26 cellular contexts compared by ENCODE assay signal in the genomic region with DNA sequence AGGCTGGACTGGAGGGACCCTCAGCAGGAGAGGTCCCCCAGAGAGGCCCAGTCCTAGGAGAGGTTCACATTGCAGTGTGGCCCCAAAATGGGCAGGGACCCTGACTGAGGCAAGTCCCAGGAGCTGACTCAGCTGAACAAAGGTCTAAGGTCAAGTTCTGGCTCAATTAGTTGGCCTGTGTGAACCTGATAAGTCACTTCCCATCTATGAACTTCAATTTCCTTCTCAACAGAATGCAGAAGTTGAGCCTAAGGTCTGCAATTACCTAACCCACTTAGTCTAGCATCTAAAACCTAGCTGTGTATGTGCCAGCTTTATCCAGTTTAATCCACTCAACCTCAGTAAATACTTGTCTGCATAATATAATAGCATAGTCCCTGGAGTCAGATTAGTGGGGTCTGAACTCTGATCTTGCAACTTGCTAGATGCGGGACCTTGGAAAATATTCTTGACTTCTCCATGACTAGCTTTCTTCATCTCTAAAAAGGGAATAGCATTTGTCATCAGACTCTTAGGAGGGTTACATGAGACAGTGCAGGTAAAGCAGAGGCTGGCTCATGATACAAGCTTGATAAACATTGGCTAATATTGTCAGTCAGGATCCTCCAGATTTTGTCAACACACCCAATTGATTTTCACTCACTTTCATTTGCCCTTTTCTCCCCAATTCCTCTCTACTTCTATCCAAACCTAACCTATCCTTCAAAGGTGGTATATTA.
A peak's percentile ranks its signal among the peaks of the same experiment; 100 is the strongest.
DNase-seq lines count a peak whose midpoint lies in the region; ATAC-seq and TF ChIP-seq lines count a peak whose summit lies in the region.
"Had no signal": no experiment of that assay in that cellular context is flagged by ENCODE, and none has a peak within 500 bp of the region (broad histone marks: within the 10 kb centered on the region; RNA-seq: fewer than 3 reads in every experiment).

No MANE protein-coding gene starts in this region.

- no peaks in the 10 kb centered on the region for H3K36me3 ChIP-seq in lung (ENCODE audit: control insufficient read depth in 2 of 2, insufficient read depth in 2 of 2, low read length in 2 of 2)
- H3K36me3 ChIP-seq: heart left ventricle, suprapubic skin had no signal

- no peak for TF ChIP-seq CTCF in NB4 (IDR thresholded peaks at IDR 0.05; ENCODE audit: low read depth, low read length)
- no peak for TF ChIP-seq CTCF in lung (IDR thresholded peaks at IDR 0.05; ENCODE audit: control extremely low read depth, extremely low read depth)

- no peak for TF ChIP-seq POLR2A in NB4 (IDR thresholded peaks at IDR 0.05; ENCODE audit: extremely low read depth, insufficient read length)

- WGBS in lung, 2 donors = 82 to 89% methylated on average over 1 of the region's 1 CpG

- peak overlapping the region in 1 of 2 donors; percentile 37 for H3K27ac ChIP-seq in lung (ENCODE audit: low read depth in 1 of 2, low read length in 1 of 2)
- H3K27ac ChIP-seq: A549, heart left ventricle, suprapubic skin had no signal

- no peaks in the 10 kb centered on the region for H3K4me1 ChIP-seq in lung (ENCODE audit: control insufficient read depth in 2 of 2, insufficient read depth in 2 of 2, low read length in 2 of 2)
- H3K4me1 ChIP-seq: A549, Caco-2, suprapubic skin had no signal

- H3K4me3 ChIP-seq in NB4 (ENCODE audit: low read depth, low read length) = no peak overlapping the region
- H3K4me3 ChIP-seq in lung = no peak overlapping the region
- H3K4me3 ChIP-seq: A549, heart left ventricle, suprapubic skin had no signal

- ATAC-seq in lung (ENCODE audit: insufficient read depth, low FRiP score) (peak; percentile 23), HG03135 (IDR thresholded peaks at IDR 0.05; ENCODE audit: unreplicated experiment) (no peak)
- ATAC-seq: A549; activated CD4-positive, CD25-positive, alpha-beta regulatory T cell treated with anti-CD3 and anti-CD28 coated beads, Interleukin-2, amount 50 U/mL, for 24 hours; activated CD8-positive, alpha-beta T cell treated with anti-CD3 and anti-CD28 coated beads, Interleukin-2, amount 10 ng/mL, durations not matched to agents 7 days and 5 days; stimulated activated memory B cell treated with anti-CD40 and anti-IgM and Interleukin-4, amounts not matched to agents 10 μg/mL and 1 μg/mL and 100 μg/mL, for 72 hours had no signal

- no peaks in the 10 kb centered on the region for H3K27me3 ChIP-seq in lung (ENCODE audit: control insufficient read depth, insufficient read depth)
- H3K27me3 ChIP-seq: heart left ventricle, suprapubic skin had no signal

- DNase-seq in AML-193 (lab: John Stamatoyannopoulos, UW) = peak; percentile 92 to 93
- DNase-seq in NB4 (ENCODE audit: low read depth) = peak; percentile 66
- peak; percentile 86 for DNase-seq in OCI-M1 (lab: John Stamatoyannopoulos, UW)
- DNase-seq in lung (ENCODE audit: low spot score) = no peak
- DNase-seq in NCI-H2107 (lab: John Stamatoyannopoulos, UW) = no peak
- no peak for DNase-seq in cerebellar nuclear complex (lab: John Stamatoyannopoulos, UW)
- no peak for DNase-seq in COLO829 (ENCODE audit: low spot score)
- DNase-seq: activated CD8-positive, alpha-beta T cell treated with anti-CD3 and anti-CD28 coated beads, Interleukin-2, amount 10 ng/mL, durations not matched to agents 7 days and 5 days; activated effector memory CD4-positive, alpha-beta T cell treated with anti-CD3 and anti-CD28 coated beads, Interleukin-2, amount 50 U/mL, for 16 hours; activated naive CD8-positive, alpha-beta T cell treated with anti-CD3 and anti-CD28 coated beads, Interleukin-2, amount 10 ng/mL, durations not matched to agents 7 days and 5 days; activated T-cell treated with anti-CD3 and anti-CD28 coated beads for 4 hours; Caco-2; HCEC 1CT; heart left ventricle; Kasumi-1; kidney glomerular epithelial cell; NCI-H1105 treated with DMSO at 0.1 percent for 48 hours; NCI-H2171; NCI-H524 treated with DMSO at 0.1 percent for 48 hours; stimulated activated CD4-positive, alpha-beta T cell treated with anti-CD3 and anti-CD28 coated beads, Interleukin-2, amount 100 ng/mL, for 48 hours; T1000 had no signal

- no peaks in the 10 kb centered on the region for H3K9me3 ChIP-seq in lung (ENCODE audit: control insufficient read depth in 2 of 2, insufficient read depth in 1 of 2, low read length in 1 of 2)
- H3K9me3 ChIP-seq: A549, Caco-2, heart left ventricle, suprapubic skin had no signal

Comparison
In these comparisons a context has a peak if more than half of its experiments do, and no peak if none do; other contexts are left out.
1. DNase-seq: peak in AML-193 (2 of 2), NB4 (single experiment) and OCI-M1 (single experiment); none in lung (single experiment), NCI-H2107 (single experiment), cerebellar nuclear complex (0 of 2) and COLO829 (single experiment).